In the genomic region with DNA sequence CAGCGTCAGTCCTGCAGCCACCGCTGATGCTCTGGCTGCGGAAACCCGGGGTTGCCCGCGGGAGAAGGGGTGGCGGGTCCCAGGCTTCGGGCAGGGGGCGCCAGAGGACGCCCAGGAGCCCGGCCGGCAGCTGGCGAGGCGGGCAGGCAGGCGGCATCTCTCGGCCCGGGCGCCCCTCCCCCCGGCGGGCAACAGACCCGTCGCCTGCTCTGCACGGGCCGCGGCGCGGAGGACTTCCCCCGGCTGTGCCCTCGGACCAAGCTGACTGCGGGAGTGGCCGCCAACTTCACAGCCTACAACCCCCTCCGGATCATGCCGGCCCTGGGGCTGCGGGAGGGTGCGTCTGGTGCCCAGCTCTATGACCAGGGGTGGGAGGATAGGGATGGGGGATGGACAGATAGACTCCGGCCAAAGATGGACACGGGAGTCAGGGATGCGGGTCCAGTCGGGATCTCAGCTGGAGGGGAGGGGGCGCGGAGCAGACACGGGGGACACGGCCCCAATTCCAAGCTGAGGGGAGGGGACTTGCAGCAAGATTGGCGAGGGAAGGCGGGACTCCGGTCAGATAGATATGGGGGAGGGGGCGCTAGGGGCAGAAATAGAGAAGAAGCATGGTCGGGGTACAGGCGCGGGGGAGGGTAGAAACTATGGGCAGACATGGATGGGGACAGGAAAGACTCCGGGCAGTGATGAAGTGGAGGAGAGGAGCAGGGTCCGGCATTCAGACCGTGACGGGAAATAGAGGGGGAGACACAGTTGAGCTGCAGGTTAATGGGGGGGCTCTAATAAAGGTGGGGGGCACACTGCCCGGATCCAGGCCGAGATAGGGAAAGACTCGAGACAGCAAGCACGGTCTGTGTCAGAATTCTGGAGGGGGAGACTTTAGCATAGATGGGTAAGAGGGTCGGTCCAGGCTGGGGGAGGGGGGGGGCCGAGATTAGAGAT, we compare ENCODE assay signal across 8 cellular contexts. TPM values are rescaled to one million over a fixed set of nuclear protein-coding genes. Genes with fewer than 3 reads are reported as not detected.
DNase-seq lines count a peak whose midpoint lies in the region; ATAC-seq and TF ChIP-seq lines count a peak whose summit lies in the region.

No MANE protein-coding gene starts in this region.

- no peaks in the 10 kb centered on the region for H3K9me3 Mint-ChIP-seq in CD8-positive, alpha-beta T cell
- no peaks in the 10 kb centered on the region for H3K9me3 Mint-ChIP-seq in natural killer cell treated with Interleukin-12 subunit alpha and Interleukin-12 subunit beta and Interleukin-15 and Interleukin-18, amount 100 ng/mL, for 72 hours

- H3K36me3 ChIP-seq in CD8-positive, alpha-beta T cell (ENCODE audit: insufficient read depth, low read length) = no peaks in the 10 kb centered on the region
- no peaks in the 10 kb centered on the region for H3K36me3 ChIP-seq in HUES6 (ENCODE audit: control insufficient read depth, insufficient read depth, low read length)
- H3K36me3 ChIP-seq in Peyer's patch = no peaks in the 10 kb centered on the region

- H3K4me3 Mint-ChIP-seq in CD8-positive, alpha-beta T cell = peak overlapping the region; percentile 80
- peak overlapping the region; percentile 85 for H3K4me3 Mint-ChIP-seq in natural killer cell treated with Interleukin-12 subunit alpha and Interleukin-12 subunit beta and Interleukin-15 and Interleukin-18, amount 100 ng/mL, for 72 hours

- no peak overlapping the region for H3K27ac ChIP-seq in CD8-positive, alpha-beta T cell (ENCODE audit: low read depth, low read length)
- H3K27ac ChIP-seq in HUES6 (ENCODE audit: low read depth, low read length) (no peak overlapping the region), Peyer's patch (peak overlapping the region in 1 of 4 donors; percentile 36)

- no peaks in the 10 kb centered on the region for H3K9me3 ChIP-seq in CD8-positive, alpha-beta T cell (ENCODE audit: low read length)
- no peaks in the 10 kb centered on the region for H3K9me3 ChIP-seq in HUES6 (ENCODE audit: control insufficient read depth, insufficient read depth, low read depth, low read length)
- no peaks in the 10 kb centered on the region for H3K9me3 ChIP-seq in Peyer's patch

- H3K4me1 ChIP-seq in CD8-positive, alpha-beta T cell (ENCODE audit: insufficient read depth, low read length) = peaks cover 40% of the 10 kb centered on the region
- peaks cover 54% of the 10 kb centered on the region for H3K4me1 ChIP-seq in HUES6 (ENCODE audit: control insufficient read depth, insufficient read depth, low read length)
- peaks cover 8 to 45% (median 21%) of the 10 kb centered on the region in 4 donors for H3K4me1 ChIP-seq in Peyer's patch

- H3K27me3 Mint-ChIP-seq in CD8-positive, alpha-beta T cell (ENCODE audit: low read depth) = peaks cover 11% of the 10 kb centered on the region
- H3K27me3 Mint-ChIP-seq in natural killer cell treated with Interleukin-12 subunit alpha and Interleukin-12 subunit beta and Interleukin-15 and Interleukin-18, amount 100 ng/mL, for 72 hours = peaks cover 0 to 3% of the 10 kb centered on the region in 2 donors

- H3K27me3 ChIP-seq in CD8-positive, alpha-beta T cell (ENCODE audit: insufficient read depth, low read length) = peaks cover 11% of the 10 kb centered on the region
- peaks cover 35% of the 10 kb centered on the region for H3K27me3 ChIP-seq in HUES6 (ENCODE audit: control insufficient read depth, insufficient read depth, low read length)
- peaks cover 0 to 22% of the 10 kb centered on the region in 2 donors for H3K27me3 ChIP-seq in Peyer's patch

- no peak for TF ChIP-seq POLR2A in Peyer's patch (IDR thresholded peaks at IDR 0.05)

- ATAC-seq in CD8-positive, alpha-beta T cell = peak; percentile 43
- peak; percentile 56 to 74 for ATAC-seq in natural killer cell treated with Interleukin-12 subunit alpha and Interleukin-12 subunit beta and Interleukin-15 and Interleukin-18, amount 100 ng/mL, for 72 hours
- ATAC-seq in HG03457 (IDR thresholded peaks at IDR 0.05; ENCODE audit: unreplicated experiment) = no peak

- DNase-seq in CD8-positive, alpha-beta T cell = peak; percentile 39 to 77 (median 57)
- DNase-seq in Peyer's patch = peak; percentile 69 to 82 (median 74)
- DNase-seq in activated T-helper 1 cell treated with anti-CD3 and anti-CD28 coated beads, Interleukin-2, amount 50 U/mL, for 16 hours (ENCODE audit: low read depth in 1 of 2, low spot score in 1 of 2) = peak; percentile 37 to 52
- no peak for DNase-seq in fibroblast of mammary gland (ENCODE audit: low read depth)
- peak; percentile 80 for DNase-seq in natural killer cell treated with Interleukin-12 subunit alpha and Interleukin-12 subunit beta and Interleukin-15 and Interleukin-18, amount 100 ng/mL, for 72 hours (ENCODE audit: low spot score)
- DNase-seq in superior temporal gyrus (ENCODE audit: extremely low spot score) = peak; percentile 83

- H3K36me3 Mint-ChIP-seq in CD8-positive, alpha-beta T cell = no peaks in the 10 kb centered on the region
- no peaks in the 10 kb centered on the region for H3K36me3 Mint-ChIP-seq in natural killer cell treated with Interleukin-12 subunit alpha and Interleukin-12 subunit beta and Interleukin-15 and Interleukin-18, amount 100 ng/mL, for 72 hours

- H3K4me1 Mint-ChIP-seq in CD8-positive, alpha-beta T cell (ENCODE audit: low read depth) = peaks cover 29% of the 10 kb centered on the region
- H3K4me1 Mint-ChIP-seq in natural killer cell treated with Interleukin-12 subunit alpha and Interleukin-12 subunit beta and Interleukin-15 and Interleukin-18, amount 100 ng/mL, for 72 hours (ENCODE audit: low read depth in 2 of 2) = peaks cover 13 to 24% of the 10 kb centered on the region in 2 donors

- CTCF ChIA-PET in CD8-positive, alpha-beta T cell (lab: Charles Lee) = interaction anchor here (0.6 to 7.2 kb wide), 14 partner anchors 10 to 488 kb away, joined by 3 to 65 read pairs (median 3); no protein-coding TSS in a partner anchor

- no peak overlapping the region for H3K9ac ChIP-seq in HUES6 (ENCODE audit: low read length)

- peak overlapping the region; percentile 57 for H3K4me3 ChIP-seq in CD8-positive, alpha-beta T cell (ENCODE audit: low read depth, low read length)
- H3K4me3 ChIP-seq in HUES6 (ENCODE audit: low read depth, low read length) (peak overlapping the region; percentile 66), Peyer's patch (peak overlapping the region; percentile 38 to 57 (median 51)), fibroblast of mammary gland (ENCODE audit: control insufficient read depth, low read depth, low read length) (peak overlapping the region; percentile 44)

- TF ChIP-seq CTCF in CD8-positive, alpha-beta T cell (IDR thresholded peaks at IDR 0.05) = peak; percentile 45
- TF ChIP-seq CTCF in Peyer's patch (IDR thresholded peaks at IDR 0.05) (peak; percentile 44 to 68 (median 58)), fibroblast of mammary gland (conservative IDR thresholded peaks at IDR 0.05; ENCODE audit: control insufficient read depth, insufficient read depth, low read depth, low read length) (peak; percentile 32)

- POLR2A ChIA-PET in CD8-positive, alpha-beta T cell (lab: Charles Lee) = interaction anchor here (0.6 to 2.2 kb wide), 7 partner anchors 12 to 267 kb away, joined by 3 to 11 read pairs (median 4); partner anchors contain the start of gene PTP4A2

- intact Hi-C loops in CD8-positive, alpha-beta T cell (cut with DNase I, micrococcal nuclease) = loop anchor here (1.0 to 5.0 kb wide), 7 partner anchors 26 to 459 kb away; partner anchors contain the start of genes EIF3I (in 1 of the 2), PEF1 (in 1 of the 2), TMEM234 (in 1 of the 2) and TMEM39B (in 1 of the 2)

- no peak overlapping the region for H3K27ac Mint-ChIP-seq in CD8-positive, alpha-beta T cell
- peak overlapping the region in 1 of 2 donors; percentile 27 for H3K27ac Mint-ChIP-seq in natural killer cell treated with Interleukin-12 subunit alpha and Interleukin-12 subunit beta and Interleukin-15 and Interleukin-18, amount 100 ng/mL, for 72 hours

RNA-seq across cellular contexts. Expression of gene ADGRB2, which starts 1.1 kb away (rescaled TPM):
- total RNA-seq in CD8-positive, alpha-beta T cell = under 1 TPM; 0.25 to 0.79 TPM
- 10 to 100 TPM in 3 of 4 donors, 1 to 10 TPM in 1; 3.3 to 39.1 (median 17.2) TPM for total RNA-seq in Peyer's patch
- total RNA-seq in natural killer cell treated with Interleukin-12 subunit alpha and Interleukin-12 subunit beta and Interleukin-15 and Interleukin-18, amount 100 ng/mL, for 72 hours = 1 to 10 TPM in 1 of 2 donors, not detected in 1; 1.2 TPM

RNA-seq across cellular contexts. Expression of gene SPOCD1, which starts 52.8 kb away (rescaled TPM):
- total RNA-seq in CD8-positive, alpha-beta T cell = not detected
- total RNA-seq in Peyer's patch = 1 to 10 TPM in 1 of 4 donors, under 1 TPM in 1, not detected in 2; 0.80 to 3.3 TPM
- not detected for total RNA-seq in natural killer cell treated with Interleukin-12 subunit alpha and Interleukin-12 subunit beta and Interleukin-15 and Interleukin-18, amount 100 ng/mL, for 72 hours

RNA-seq across cellular contexts. Expression of gene COL16A1, which starts 59.2 kb away (rescaled TPM):
- under 1 TPM in 1 of 2 experiments, not detected in 1; 0.92 TPM for total RNA-seq in CD8-positive, alpha-beta T cell
- 100 to 1,000 TPM in 1 of 4 donors, 10 to 100 TPM in 3; 18.2 to 201 (median 58.3) TPM for total RNA-seq in Peyer's patch
- 1 to 10 TPM in 1 of 2 donors, under 1 TPM in 1; 0.73 to 1.6 TPM for total RNA-seq in natural killer cell treated with Interleukin-12 subunit alpha and Interleukin-12 subunit beta and Interleukin-15 and Interleukin-18, amount 100 ng/mL, for 72 hours

Comparison
In these comparisons a context has a peak if more than half of its experiments do, and no peak if none do; other contexts are left out.
1. RNA of gene COL16A1, which starts 59.2 kb away (total RNA-seq): 18.2 to 201 TPM in Peyer's patch; 0.73 to 1.6 TPM in natural killer cell treated with Interleukin-12 subunit alpha and Interleukin-12 subunit beta and Interleukin-15 and Interleukin-18, amount 100 ng/mL, for 72 hours and 0.92 TPM in CD8-positive, alpha-beta T cell; every median in the first group is over 4 times any median in the second.
2. Peak in every context shown above with its lines, with median percentiles within 50 percentile points of each other: H3K4me3 ChIP-seq and CTCF ChIP-seq.